Comparison of ENCODE assay signal across 13 cellular contexts in genomic region chr11:61149624-61150615, GRCh38. TPM values are rescaled to one million over a fixed set of nuclear protein-coding genes. Genes with fewer than 3 reads are reported as not detected.
DNase-seq lines count a peak whose midpoint lies in the region; ATAC-seq, FAIRE-seq and TF ChIP-seq lines count a peak whose summit lies in the region.
"Had no signal": no experiment of that assay in that cellular context is flagged by ENCODE, and none has a peak within 500 bp of the region (broad histone marks: within the 10 kb centered on the region; RNA-seq: fewer than 3 reads in every experiment).

No MANE protein-coding gene starts in this region.

- peak overlapping the region; percentile 2 for H3K4ac ChIP-seq in mesendoderm (ENCODE audit: low read depth, low read length)

- H3K18ac ChIP-seq in mesendoderm (ENCODE audit: low read length), result no peak overlapping the region

- peaks cover 5% of the 10 kb centered on the region for H3K9me3 Mint-ChIP-seq in type B pancreatic cell

- H3K27me3 ChIP-seq in mesendoderm (ENCODE audit: insufficient read depth, low read length, poor library complexity), result no peaks in the 10 kb centered on the region

- H3K36me3 ChIP-seq in mesendoderm (ENCODE audit: control insufficient read depth, insufficient read depth, low read length), result no peaks in the 10 kb centered on the region

- H3K4me3 ChIP-seq in choroid plexus epithelial cell (ENCODE audit: low read depth, low read length) (no peak overlapping the region), mesendoderm (ENCODE audit: low read length) (no peak overlapping the region)
- H3K4me3 ChIP-seq: A549, GM23248 had no signal

- H3K4me3 Mint-ChIP-seq in type B pancreatic cell, result peak overlapping the region; percentile 81
- H3K4me3 Mint-ChIP-seq: activated CD4-positive, alpha-beta T cell treated with anti-CD3 and anti-CD28 coated beads, Interleukin-2, amount 10 ng/mL, durations not matched to agents 24 days and 14 days had no signal

- peak overlapping the region; percentile 94 for H3K27ac Mint-ChIP-seq in type B pancreatic cell
- H3K27ac Mint-ChIP-seq: activated CD4-positive, alpha-beta T cell treated with anti-CD3 and anti-CD28 coated beads, Interleukin-2, amount 10 ng/mL, durations not matched to agents 24 days and 14 days had no signal

- H3K4me1 ChIP-seq in mesendoderm (ENCODE audit: control insufficient read depth, low read depth, low read length), result peaks cover 19% of the 10 kb centered on the region

- H2BK120ac ChIP-seq in mesendoderm (ENCODE audit: low read depth, low read length), result no peak overlapping the region

- TF ChIP-seq POLR2A in GM18505 (IDR thresholded peaks at IDR 0.05; ENCODE audit: borderline replicate concordance, extremely low read depth, insufficient read depth, insufficient read length) (no peak), GM12891 (IDR thresholded peaks at IDR 0.05; ENCODE audit: low read depth, low read length) (no peak)

- no peak overlapping the region for H4K5ac ChIP-seq in mesendoderm (ENCODE audit: low read length)

- no peak overlapping the region for H3K4me2 ChIP-seq in mesendoderm (ENCODE audit: low read length)
- H3K4me2 ChIP-seq: A549 had no signal

- H3K4me1 Mint-ChIP-seq in type B pancreatic cell (ENCODE audit: unreplicated experiment), result peaks cover 67% of the 10 kb centered on the region
- H3K4me1 Mint-ChIP-seq: activated CD4-positive, alpha-beta T cell treated with anti-CD3 and anti-CD28 coated beads, Interleukin-2, amount 10 ng/mL, durations not matched to agents 24 days and 14 days had no signal

- peak overlapping the region; percentile 60 for H3K56ac ChIP-seq in mesendoderm (ENCODE audit: low read length)

- H2BK5ac ChIP-seq in mesendoderm (ENCODE audit: low read length), result no peak overlapping the region

- H3K23ac ChIP-seq in mesendoderm (ENCODE audit: low read length), result no peak overlapping the region

- no peaks in the 10 kb centered on the region for H3K27me3 Mint-ChIP-seq in type B pancreatic cell
- H3K27me3 Mint-ChIP-seq: activated CD4-positive, alpha-beta T cell treated with anti-CD3 and anti-CD28 coated beads, Interleukin-2, amount 10 ng/mL, durations not matched to agents 24 days and 14 days had no signal

- TF ChIP-seq CTCF in choroid plexus epithelial cell (conservative IDR thresholded peaks at IDR 0.05; ENCODE audit: low read depth, low read length) (no peak), type B pancreatic cell (conservative IDR thresholded peaks at IDR 0.05) (no peak)

- no peak overlapping the region for H4K8ac ChIP-seq in mesendoderm (ENCODE audit: low read depth, low read length)

- H3K79me2 ChIP-seq in mesendoderm (ENCODE audit: control insufficient read depth, insufficient read depth, low read length), result peaks cover 34% of the 10 kb centered on the region

- H3K79me1 ChIP-seq in mesendoderm (ENCODE audit: low read length), result peaks cover 45% of the 10 kb centered on the region

- H3K9ac ChIP-seq in mesendoderm (ENCODE audit: low read length), result peak overlapping the region; percentile 19
- H3K9ac ChIP-seq: GM23248 had no signal

- no CpG with 5 or more reads among the region's 13 CpGs for WGBS in mesendoderm (ENCODE audit: extremely low coverage, insufficient coverage, low lambda C conversion rate)

- no peak for FAIRE-seq in GM12891 (lab: Jason Lieb, UNC)
- FAIRE-seq: A549 had no signal

- H2BK15ac ChIP-seq in mesendoderm (replicated peaks; ENCODE audit: low read depth), result no peak overlapping the region

- peaks cover 8% of the 10 kb centered on the region for H3K36me3 Mint-ChIP-seq in type B pancreatic cell

- DNase-seq in NCI-H82 (lab: John Stamatoyannopoulos, UW) (peak; percentile 19), NCI-H82 treated with DMSO at 0.1 percent for 48 hours (lab: John Stamatoyannopoulos, UW; ENCODE audit: unreplicated experiment) (no peak), choroid plexus epithelial cell (ENCODE audit: low read depth) (peak; percentile 29), mesendoderm (peak; percentile 61), type B pancreatic cell (ENCODE audit: extremely low spot score, unreplicated experiment) (no peak), GM12891 (ENCODE audit: insufficient read length, low spot score) (no peak), SKM-1 treated with dmso at 0.1 percent for 144 hours (lab: John Stamatoyannopoulos, UW; ENCODE audit: unreplicated experiment) (no peak)
- DNase-seq: activated CD4-positive, alpha-beta T cell treated with anti-CD3 and anti-CD28 coated beads, Interleukin-2, amount 10 ng/mL, durations not matched to agents 24 days and 14 days; GM23248; NCI-H446; stimulated activated CD4-positive, alpha-beta T cell treated with anti-CD3 and anti-CD28 coated beads, Interleukin-2, amount 100 ng/mL, for 48 hours had no signal

- H2AK5ac ChIP-seq in mesendoderm (ENCODE audit: low read length), result peak overlapping the region; percentile 38

- no peak overlapping the region for H3K27ac ChIP-seq in mesendoderm (ENCODE audit: low read depth, low read length)
- H3K27ac ChIP-seq: A549, GM23248 had no signal

- ATAC-seq in GM18505 (IDR thresholded peaks at IDR 0.05; ENCODE audit: unreplicated experiment), result no peak

TF ChIP-seq in GM12891, 5 proteins besides CTCF, POLR2A, EP300 and RAD21:
- no peak for TF ChIP-seq POLR2AphosphoS5 (IDR thresholded peaks at IDR 0.05; ENCODE audit: low read depth, low read length)
- TF ChIP-seq PAX5 (IDR thresholded peaks at IDR 0.05; ENCODE audit: insufficient read depth, low read length, severe bottlenecking), result no peak
- no peak for TF ChIP-seq TAF1 (IDR thresholded peaks at IDR 0.05; ENCODE audit: low read depth, low read length)
- TF ChIP-seq SPI1 (IDR thresholded peaks at IDR 0.05; ENCODE audit: low read depth, low read length), result no peak
- no peak for TF ChIP-seq POU2F2 (IDR thresholded peaks at IDR 0.05; ENCODE audit: low read depth, low read length)

RNA-seq across cellular contexts. Expression of gene VPS37C, which starts 11.3 kb away (rescaled TPM):
- 14.1 TPM for polyA plus RNA-seq in mesendoderm (2013, experiment 1 of 2)
- polyA plus RNA-seq in mesendoderm (2013, experiment 2 of 2), result 14.8 TPM
- total RNA-seq in type B pancreatic cell (ENCODE audit: low replicate concordance), result 27.8 and 42.1 TPM in 2 replicates
- 6.5 TPM for polyA plus RNA-seq in GM12891 (2012; ENCODE audit: low read depth, missing spikeins)

RNA-seq across cellular contexts. Expression of gene CD5, which starts 47.6 kb away (rescaled TPM):
- not detected for polyA plus RNA-seq in mesendoderm (2013, experiment 1 of 2)
- not detected for polyA plus RNA-seq in mesendoderm (2013, experiment 2 of 2)
- not detected in 2 replicates for total RNA-seq in type B pancreatic cell (ENCODE audit: low replicate concordance)
- polyA plus RNA-seq in GM12891 (2012; ENCODE audit: low read depth, missing spikeins), result 0.21 TPM
- total RNA-seq: GM23248 had no signal
- polyA plus RNA-seq: A549, GM23248 had no signal

RNA-seq across cellular contexts. Expression of gene PGA3, which starts 53.4 kb away (rescaled TPM):
- 0.04 TPM for polyA plus RNA-seq in mesendoderm (2013, experiment 1 of 2)
- polyA plus RNA-seq in mesendoderm (2013, experiment 2 of 2), result 0.06 TPM
- total RNA-seq in type B pancreatic cell (ENCODE audit: low replicate concordance), result 1.3 TPM in 1 of 2 replicates, not detected in the other
- polyA plus RNA-seq in GM12891 (2012; ENCODE audit: low read depth, missing spikeins), result not detected
- total RNA-seq: activated CD4-positive, alpha-beta T cell treated with anti-CD3 and anti-CD28 coated beads, Interleukin-2, amount 10 ng/mL, durations not matched to agents 24 days and 14 days; GM23248 had no signal
- polyA plus RNA-seq: A549, GM23248 had no signal

Comparison
In these comparisons a context has a peak if more than half of its experiments do, and no peak if none do; other contexts are left out.
1. DNase-seq: peak in NCI-H82 (single experiment), choroid plexus epithelial cell (single experiment) and mesendoderm (single experiment); none in NCI-H82 treated with DMSO at 0.1 percent for 48 hours (single experiment), type B pancreatic cell (single experiment), GM12891 (single experiment) and SKM-1 treated with dmso at 0.1 percent for 144 hours (single experiment).